Comparison of ENCODE assay signal across 8 cellular contexts in genomic region chr10:70404036-70404905, GRCh38. TPM values are rescaled to one million over a fixed set of nuclear protein-coding genes. Genes with fewer than 3 reads are reported as not detected.
DNase-seq lines count a peak whose midpoint lies in the region; ATAC-seq and TF ChIP-seq lines count a peak whose summit lies in the region.

Gene EIF4EBP2 (plus strand): TSS chr10:70404145. CDS start chr10:70404402, 257 bp downstream.

- DNase-seq in GM03348 (ENCODE audit: low spot score): peak; percentile 97
- DNase-seq in HFF-Myc (ENCODE audit: extremely low read depth, low read depth): peak; percentile 88
- peak; percentile 98 for DNase-seq in NB4 (ENCODE audit: low read depth)
- peak; percentile 96 for DNase-seq in SK-N-SH
- DNase-seq in activated naive CD4-positive, alpha-beta T cell treated with anti-CD3 and anti-CD28 coated beads, Interleukin-2, amount 10 ng/mL, durations not matched to agents 7 days and 5 days: peak; percentile 99
- DNase-seq in substantia nigra (lab: John Stamatoyannopoulos, UW): peak; percentile 74 to 99 (median 97)

- H3K4me2 ChIP-seq in SK-N-SH: peak within 1 kb of the TSS; percentile 98

- TF ChIP-seq EP300 in SK-N-SH (IDR thresholded peaks at IDR 0.05; ENCODE audit: borderline replicate concordance in 1 of 2, low read depth in 1 of 2, low read length in 1 of 2) (no peak), gastroesophageal sphincter (IDR thresholded peaks at IDR 0.05) (no peak)

- no peaks in the 10 kb centered on the region for H3K27me3 ChIP-seq in SK-N-SH (ENCODE audit: insufficient read depth)
- H3K27me3 ChIP-seq in gastroesophageal sphincter: no peaks in the 10 kb centered on the region
- no peaks in the 10 kb centered on the region for H3K27me3 ChIP-seq in neutrophil

- H3F3A ChIP-seq in SK-N-SH (replicated peaks; ENCODE audit: insufficient read depth): no peaks in the 10 kb centered on the region

- H3K4me3 ChIP-seq in HFF-Myc (replicated peaks; ENCODE audit: low read depth, low read length) (peak within 1 kb of the TSS; percentile 95), NB4 (ENCODE audit: low read depth, low read length) (peak within 1 kb of the TSS; percentile 93), SK-N-SH (ENCODE audit: low read depth in 2 of 2, low read length in 1 of 2) (peak within 1 kb of the TSS; percentile 91 to 93), gastroesophageal sphincter (peak within 1 kb of the TSS; percentile 74 to 86), neutrophil (ENCODE audit: low read depth in 1 of 2, low read length in 1 of 2) (peak within 1 kb of the TSS; percentile 82 to 90)

- POLR2A ChIA-PET in SK-N-SH (lab: Yijun Ruan, JAX): interaction anchor here (0.6 to 1.8 kb wide), 5 partner anchors 17 to 258 kb away, joined by 3 to 6 read pairs (median 3); partner anchors contain the start of gene LRRC20

- H3K4me1 Mint-ChIP-seq in activated naive CD4-positive, alpha-beta T cell treated with anti-CD3 and anti-CD28 coated beads, Interleukin-2, amount 10 ng/mL, durations not matched to agents 7 days and 5 days: peaks cover 35% of the 10 kb centered on the region

- ATAC-seq in gastroesophageal sphincter: peak; percentile 91

- H3K79me2 ChIP-seq in SK-N-SH (ENCODE audit: insufficient read depth): peaks cover 46% of the 10 kb centered on the region

- peak within 1 kb of the TSS; percentile 93 for H3K9ac ChIP-seq in SK-N-SH

- H3K36me3 Mint-ChIP-seq in activated naive CD4-positive, alpha-beta T cell treated with anti-CD3 and anti-CD28 coated beads, Interleukin-2, amount 10 ng/mL, durations not matched to agents 7 days and 5 days: peaks cover 24% of the 10 kb centered on the region

- CTCF ChIA-PET in SK-N-SH (lab: Yijun Ruan, JAX): interaction anchor here (0.5 to 3.7 kb wide), 7 partner anchors 12 to 991 kb away, joined by 3 to 21 read pairs (median 3); partner anchors contain the start of gene PPA1
- CTCF ChIA-PET in activated naive CD4-positive, alpha-beta T cell treated with anti-CD3 and anti-CD28 coated beads, Interleukin-2, amount 10 ng/mL, durations not matched to agents 7 days and 5 days (lab: Charles Lee): interaction anchor here (0.7 to 4.5 kb wide), 9 partner anchors 15 to 258 kb away, joined by 3 to 19 read pairs (median 4); partner anchors contain the start of gene TYSND1

- H3K4me3 Mint-ChIP-seq in activated naive CD4-positive, alpha-beta T cell treated with anti-CD3 and anti-CD28 coated beads, Interleukin-2, amount 10 ng/mL, durations not matched to agents 7 days and 5 days: peak within 1 kb of the TSS; percentile 99

- H3K9me3 ChIP-seq in SK-N-SH: no peaks in the 10 kb centered on the region
- no peaks in the 10 kb centered on the region for H3K9me3 ChIP-seq in gastroesophageal sphincter
- H3K9me3 ChIP-seq in neutrophil: no peaks in the 10 kb centered on the region

- peaks cover 4% of the 10 kb centered on the region for H3K27me3 Mint-ChIP-seq in activated naive CD4-positive, alpha-beta T cell treated with anti-CD3 and anti-CD28 coated beads, Interleukin-2, amount 10 ng/mL, durations not matched to agents 7 days and 5 days

- no peak for TF ChIP-seq CTCF in HFF-Myc (IDR thresholded peaks at IDR 0.05; ENCODE audit: low read depth, low read length, missing control alignments)
- TF ChIP-seq CTCF in NB4 (IDR thresholded peaks at IDR 0.05; ENCODE audit: low read depth, low read length): no peak
- no peak for TF ChIP-seq CTCF in SK-N-SH (IDR thresholded peaks at IDR 0.05)
- peak in 1 of 4 experiments; percentile 2 for TF ChIP-seq CTCF in gastroesophageal sphincter (IDR thresholded peaks at IDR 0.05)
- TF ChIP-seq CTCF in neutrophil (IDR thresholded peaks at IDR 0.05): peak; percentile 34

- H2AFZ ChIP-seq in SK-N-SH (ENCODE audit: low read depth): peak within 1 kb of the TSS; percentile 100

- peaks cover 40% of the 10 kb centered on the region for H4K20me1 ChIP-seq in SK-N-SH (ENCODE audit: insufficient read depth)

- under 1% methylated on average over 33 of the region's 110 CpGs for WGBS in SK-N-SH (ENCODE audit: low lambda C conversion rate)
- 0 to 1% methylated on average over 1 to 17 of the region's 110 CpGs for WGBS in gastroesophageal sphincter (ENCODE audit: low coverage in 1 of 2), 2 donors

- H3K9me3 Mint-ChIP-seq in activated naive CD4-positive, alpha-beta T cell treated with anti-CD3 and anti-CD28 coated beads, Interleukin-2, amount 10 ng/mL, durations not matched to agents 7 days and 5 days: no peaks in the 10 kb centered on the region

- TF ChIP-seq POLR2A in NB4 (IDR thresholded peaks at IDR 0.05; ENCODE audit: extremely low read depth, insufficient read length) (peak; percentile 96), gastroesophageal sphincter (IDR thresholded peaks at IDR 0.05) (peak; percentile 99)

- H3K27ac Mint-ChIP-seq in activated naive CD4-positive, alpha-beta T cell treated with anti-CD3 and anti-CD28 coated beads, Interleukin-2, amount 10 ng/mL, durations not matched to agents 7 days and 5 days: peak within 1 kb of the TSS; percentile 96

- H3K9me2 ChIP-seq in SK-N-SH: no peaks in the 10 kb centered on the region

- TF ChIP-seq RAD21 in SK-N-SH (IDR thresholded peaks at IDR 0.05; ENCODE audit: low read length): no peak

- H3K36me3 ChIP-seq in SK-N-SH (replicated peaks in 1 of 2; ENCODE audit: control insufficient read depth in 1 of 2, insufficient read depth in 2 of 2, low read length in 1 of 2) (no peaks in the 10 kb centered on the region), gastroesophageal sphincter (no peaks in the 10 kb centered on the region), neutrophil (no peaks in the 10 kb centered on the region)

- peaks cover 10 to 18% of the 10 kb centered on the region in 2 experiments for H3K4me1 ChIP-seq in SK-N-SH (ENCODE audit: control insufficient read depth in 1 of 2, insufficient read depth in 2 of 2, low read depth in 1 of 2, low read length in 1 of 2)
- H3K4me1 ChIP-seq in gastroesophageal sphincter: peaks cover 4 to 43% (median 10%) of the 10 kb centered on the region in 3 donors
- H3K4me1 ChIP-seq in neutrophil (ENCODE audit: control insufficient read depth in 1 of 2, insufficient read depth in 1 of 2, low read depth in 1 of 2, low read length in 1 of 2): peaks cover 24 to 27% of the 10 kb centered on the region in 2 experiments

- H3K27ac ChIP-seq in SK-N-SH (ENCODE audit: low read depth in 2 of 2, low read length in 1 of 2): peak within 1 kb of the TSS; percentile 74
- peak within 1 kb of the TSS; percentile 96 to 100 (median 98) for H3K27ac ChIP-seq in gastroesophageal sphincter
- peak within 1 kb of the TSS; percentile 98 for H3K27ac ChIP-seq in neutrophil
- peak within 1 kb of the TSS; percentile 81 for H3K27ac ChIP-seq in substantia nigra (ENCODE audit: low read depth, low read length, poor library complexity, severe bottlenecking)

TF ChIP-seq in SK-N-SH, 30 proteins besides CTCF, POLR2A, EP300 and RAD21 (continues in another document):
- TF ChIP-seq SIN3A (IDR thresholded peaks at IDR 0.05; ENCODE audit: borderline replicate concordance, low read depth, low read length) (peak; percentile 55; the same call in 1 of the 2 replicates), SMC3 (IDR thresholded peaks at IDR 0.05; ENCODE audit: low read depth, low read length) (no peak), POLR2AphosphoS5 (IDR thresholded peaks at IDR 0.05; ENCODE audit: low read depth, low read length) (peak; percentile 97), GABPA (IDR thresholded peaks at IDR 0.05; ENCODE audit: low read depth) (peak; percentile 80), MEF2A (IDR thresholded peaks at IDR 0.05; ENCODE audit: borderline replicate concordance, low read depth) (no peak), NRF1 (IDR thresholded peaks at IDR 0.05; ENCODE audit: low read depth, low read length) (no peak), FOXJ3 (CRISPR knock-in tag; IDR thresholded peaks at IDR 0.05) (no peak), MXI1 (IDR thresholded peaks at IDR 0.05; ENCODE audit: low read depth, low read length) (peak; percentile 17; the same call in 1 of the 2 replicates)
- TF ChIP-seq, protein P1, sequence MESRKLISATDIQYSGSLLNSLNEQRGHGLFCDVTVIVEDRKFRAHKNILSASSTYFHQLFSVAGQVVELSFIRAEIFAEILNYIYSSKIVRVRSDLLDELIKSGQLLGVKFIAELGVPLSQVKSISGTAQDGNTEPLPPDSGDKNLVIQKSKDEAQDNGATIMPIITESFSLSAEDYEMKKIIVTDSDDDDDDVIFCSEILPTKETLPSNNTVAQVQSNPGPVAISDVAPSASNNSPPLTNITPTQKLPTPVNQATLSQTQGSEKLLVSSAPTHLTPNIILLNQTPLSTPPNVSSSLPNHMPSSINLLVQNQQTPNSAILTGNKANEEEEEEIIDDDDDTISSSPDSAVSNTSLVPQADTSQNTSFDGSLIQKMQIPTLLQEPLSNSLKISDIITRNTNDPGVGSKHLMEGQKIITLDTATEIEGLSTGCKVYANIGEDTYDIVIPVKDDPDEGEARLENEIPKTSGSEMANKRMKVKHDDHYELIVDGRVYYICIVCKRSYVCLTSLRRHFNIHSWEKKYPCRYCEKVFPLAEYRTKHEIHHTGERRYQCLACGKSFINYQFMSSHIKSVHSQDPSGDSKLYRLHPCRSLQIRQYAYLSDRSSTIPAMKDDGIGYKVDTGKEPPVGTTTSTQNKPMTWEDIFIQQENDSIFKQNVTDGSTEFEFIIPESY (IDR thresholded peaks at IDR 0.05; ENCODE audit: borderline replicate concordance, low read depth): no peak

RNA-seq across cellular contexts. Expression of gene EIF4EBP2, which starts in this region (rescaled TPM):
- polyA plus RNA-seq in SK-N-SH (2012; rRNA removed): 9.9 and 12.7 TPM in 2 replicates
- polyA plus RNA-seq in SK-N-SH (2012; cell fraction: cytosol; rRNA removed): 15.5 and 15.7 TPM in 2 replicates
- 5.9 and 9.9 TPM in 2 replicates for polyA plus RNA-seq in SK-N-SH (2012; cell fraction: nucleus; rRNA removed)
- total RNA-seq in gastroesophageal sphincter: 10 to 100 TPM; 83.8 to 93.7 (median 90.6) TPM

Comparison
In these comparisons a context has a peak if more than half of its experiments do, and no peak if none do; other contexts are left out.
1. Peak in every context shown above with its lines: DNase-seq, ATAC-seq, H3K4me3 ChIP-seq and H3K27ac ChIP-seq.